ENCODE assay signal across 8 cellular contexts in genomic region chr4:2745981-2746806, GRCh38. TPM values are rescaled to one million over a fixed set of nuclear protein-coding genes. Genes with fewer than 3 reads are reported as not detected.
DNase-seq lines count a peak whose midpoint lies in the region; ATAC-seq and TF ChIP-seq lines count a peak whose summit lies in the region.

No MANE protein-coding gene starts in this region.

- peak overlapping the region; percentile 84 for H3K4me3 Mint-ChIP-seq in activated T-helper 17 cell treated with anti-CD3 and anti-CD28 coated beads, Interleukin-2, amount 50 U/mL, for 72 hours

- WGBS in right cardiac atrium = 68% methylated on average over 21 of the region's 21 CpGs

- H3K4me2 ChIP-seq in OCI-LY3 (ENCODE audit: low read length) = peak overlapping the region; percentile 89

- no peaks in the 10 kb centered on the region for H3K27me3 ChIP-seq in OCI-LY3 (ENCODE audit: low read depth, low read length)
- no peaks in the 10 kb centered on the region for H3K27me3 ChIP-seq in right cardiac atrium (ENCODE audit: control insufficient read depth, insufficient read depth)

- H3K79me2 ChIP-seq in OCI-LY3 (ENCODE audit: low read length) = peaks cover 19% of the 10 kb centered on the region; the same call in 1 of the 2 replicates

- intact Hi-C loops in right cardiac atrium (cut with DNase I) = no loop called here

- DNase-seq in GM12865 (ENCODE audit: low read depth) = peak; percentile 98
- peak; percentile 60 to 73 (median 63) for DNase-seq in right cardiac atrium
- DNase-seq in stimulated activated CD8-positive, alpha-beta memory T cell treated with anti-CD3 and anti-CD28 coated beads, Interleukin-15, amount 100 ng/mL, for 48 hours (ENCODE audit: low read depth in 2 of 2) = peak; percentile 93 to 96
- DNase-seq in NCI-H2029 treated with DMSO at 0.1 percent for 48 hours (lab: John Stamatoyannopoulos, UW) = no peak
- DNase-seq in DMS153 (lab: John Stamatoyannopoulos, UW) = no peak

- no peaks in the 10 kb centered on the region for H3K27me3 Mint-ChIP-seq in activated T-helper 17 cell treated with anti-CD3 and anti-CD28 coated beads, Interleukin-2, amount 50 U/mL, for 72 hours

- no peaks in the 10 kb centered on the region for H3K9me3 ChIP-seq in OCI-LY3 (ENCODE audit: insufficient read depth, low read length)
- no peaks in the 10 kb centered on the region for H3K9me3 ChIP-seq in right cardiac atrium (ENCODE audit: control insufficient read depth, low read length)

- peak overlapping the region; percentile 29; the same call in 1 of the 2 replicates for H3K9ac ChIP-seq in OCI-LY3 (ENCODE audit: low read length)

- H3K36me3 ChIP-seq in OCI-LY3 (replicated peaks; ENCODE audit: low read depth, low read length) = peaks cover 44% of the 10 kb centered on the region

- TF ChIP-seq CTCF in GM12865 (IDR thresholded peaks at IDR 0.05; ENCODE audit: insufficient read depth, low read depth, low read length, missing control alignments) (no peak), OCI-LY3 (IDR thresholded peaks at IDR 0.05; ENCODE audit: low read depth, low read length) (no peak)

- H3K36me3 Mint-ChIP-seq in activated T-helper 17 cell treated with anti-CD3 and anti-CD28 coated beads, Interleukin-2, amount 50 U/mL, for 72 hours (ENCODE audit: low read depth) = peaks cover 98% of the 10 kb centered on the region

- H2AFZ ChIP-seq in OCI-LY3 (ENCODE audit: low read depth, low read length) = no peak overlapping the region

- peaks cover 34% of the 10 kb centered on the region; the same call in 1 of the 2 replicates for H4K20me1 ChIP-seq in OCI-LY3 (ENCODE audit: insufficient read depth, low read length)

- peaks cover 25% of the 10 kb centered on the region for H3K4me1 Mint-ChIP-seq in activated T-helper 17 cell treated with anti-CD3 and anti-CD28 coated beads, Interleukin-2, amount 50 U/mL, for 72 hours

- ATAC-seq in HG02571 (IDR thresholded peaks at IDR 0.05; ENCODE audit: unreplicated experiment) (peak; percentile 89), right cardiac atrium (peak; percentile 25 to 75)
- peak; percentile 96 for ATAC-seq in activated T-helper 17 cell treated with anti-CD3 and anti-CD28 coated beads, Interleukin-2, amount 50 U/mL, for 72 hours (replicated peaks)

- H3K27ac Mint-ChIP-seq in activated T-helper 17 cell treated with anti-CD3 and anti-CD28 coated beads, Interleukin-2, amount 50 U/mL, for 72 hours = peak overlapping the region; percentile 92

- H3K9me3 Mint-ChIP-seq in activated T-helper 17 cell treated with anti-CD3 and anti-CD28 coated beads, Interleukin-2, amount 50 U/mL, for 72 hours = no peaks in the 10 kb centered on the region

- peak overlapping the region; percentile 71 for H3K4me3 ChIP-seq in GM12865 (ENCODE audit: low read depth, low read length)
- peak overlapping the region; percentile 64 for H3K4me3 ChIP-seq in OCI-LY3 (ENCODE audit: low read length)
- H3K4me3 ChIP-seq in right cardiac atrium (ENCODE audit: low read length) = no peak overlapping the region

- H3K27ac ChIP-seq in OCI-LY3 (ENCODE audit: low read length) (peak overlapping the region; percentile 76), right cardiac atrium (ENCODE audit: low read length) (peak overlapping the region; percentile 7)

- peaks cover 36% of the 10 kb centered on the region for H3K4me1 ChIP-seq in OCI-LY3 (ENCODE audit: low read length)
- peaks cover 2% of the 10 kb centered on the region for H3K4me1 ChIP-seq in right cardiac atrium (ENCODE audit: control insufficient read depth, insufficient read depth, low read length)

RNA-seq across cellular contexts. Expression of gene TNIP2, which starts 9.9 kb away (rescaled TPM):
- total RNA-seq in activated T-helper 17 cell treated with anti-CD3 and anti-CD28 coated beads, Interleukin-2, amount 50 U/mL, for 72 hours = 100 to 1,000 TPM in 1 of 2 donors, 10 to 100 TPM in 1; 80.1 to 110 TPM
- total RNA-seq in right cardiac atrium = 10 to 100 TPM; 20.2 to 28.0 (median 24.6) TPM
- polyA plus RNA-seq in right cardiac atrium = 24.9 TPM

RNA-seq across cellular contexts. Expression of gene SH3BP2, which starts 46.7 kb away (rescaled TPM):
- total RNA-seq in activated T-helper 17 cell treated with anti-CD3 and anti-CD28 coated beads, Interleukin-2, amount 50 U/mL, for 72 hours = 100 to 1,000 TPM in 1 of 2 donors, 10 to 100 TPM in 1; 83.5 to 122 TPM
- total RNA-seq in right cardiac atrium = 10 to 100 TPM; 20.5 to 28.8 (median 26.3) TPM
- 21.7 TPM for polyA plus RNA-seq in right cardiac atrium

Comparison
In these comparisons a context has a peak if more than half of its experiments do, and no peak if none do; other contexts are left out.
1. DNase-seq: peak in GM12865 (single experiment), right cardiac atrium (3 of 3) and stimulated activated CD8-positive, alpha-beta memory T cell treated with anti-CD3 and anti-CD28 coated beads, Interleukin-15, amount 100 ng/mL, for 48 hours (2 of 2); none in NCI-H2029 treated with DMSO at 0.1 percent for 48 hours (single experiment) and DMS153 (single experiment).
2. Peak in every context shown above with its lines, with median percentiles within 50 percentile points of each other: ATAC-seq.